In the genomic region with DNA sequence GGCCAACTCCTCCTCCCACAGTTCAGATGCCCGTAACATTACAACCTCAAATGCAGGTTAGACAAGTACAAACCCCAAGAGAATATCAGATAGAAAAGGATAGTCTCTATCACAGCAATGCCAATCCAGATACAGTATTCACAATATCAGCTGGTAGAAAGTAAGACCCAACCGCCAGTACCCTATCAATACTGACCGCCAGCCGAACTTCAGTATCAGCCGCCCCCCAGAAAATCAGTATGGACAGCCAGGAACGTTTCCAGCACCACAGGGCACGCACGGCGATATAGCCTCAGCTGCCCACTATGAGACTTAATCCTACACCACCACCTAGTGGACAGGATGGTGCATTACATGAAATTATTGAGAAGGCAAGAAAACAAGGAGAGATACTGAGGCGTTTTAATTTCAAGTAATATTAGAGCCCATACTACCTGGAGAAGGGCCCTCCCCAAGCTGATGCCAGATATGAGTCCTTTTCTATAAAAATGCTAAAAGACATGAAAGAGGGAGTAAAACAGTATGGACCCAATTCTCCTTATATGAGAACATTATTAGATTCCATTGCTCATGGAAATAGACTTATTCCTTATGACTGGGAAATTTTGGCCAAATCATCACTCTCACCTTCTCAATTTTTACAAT, we compare ENCODE assay signal across 8 cellular contexts. TPM values are rescaled to one million over a fixed set of nuclear protein-coding genes. Genes with fewer than 3 reads are reported as not detected.
DNase-seq lines count a peak whose midpoint lies in the region; ATAC-seq and TF ChIP-seq lines count a peak whose summit lies in the region.

No MANE protein-coding gene starts in this region.

- H2AFZ ChIP-seq in trophoblast cell (ENCODE audit: insufficient read depth, low read length, poor library complexity): no peak overlapping the region

- H3K36me3 ChIP-seq in SJSA1 (no peaks in the 10 kb centered on the region), trophoblast cell (ENCODE audit: control insufficient read depth in 1 of 2, insufficient read depth in 2 of 2, low read length in 2 of 2) (no peaks in the 10 kb centered on the region)

- no peak overlapping the region for H3K23ac ChIP-seq in trophoblast cell (ENCODE audit: low read length)

- H3K4me3 ChIP-seq in SJSA1: no peak overlapping the region
- H3K4me3 ChIP-seq in trophoblast cell (ENCODE audit: low read depth, low read length): no peak overlapping the region

- H3K27ac ChIP-seq in SJSA1 (no peak overlapping the region), trophoblast cell (ENCODE audit: low read depth, low read length) (no peak overlapping the region)

- H3K18ac ChIP-seq in trophoblast cell (ENCODE audit: low read length): no peak overlapping the region

- no peak overlapping the region for H2BK5ac ChIP-seq in trophoblast cell (ENCODE audit: low read depth, low read length, poor library complexity)

- no peaks in the 10 kb centered on the region for H3K27me3 ChIP-seq in SJSA1 (replicated peaks)
- H3K27me3 ChIP-seq in trophoblast cell (ENCODE audit: insufficient read depth, low read length): no peaks in the 10 kb centered on the region

- TF ChIP-seq CTCF in GM10266 (IDR thresholded peaks at IDR 0.05; ENCODE audit: control insufficient read depth, insufficient read depth, low read depth, missing control alignments): peak; percentile 83

- no peaks in the 10 kb centered on the region for H3K79me1 ChIP-seq in trophoblast cell (ENCODE audit: low read length)

- H3K9ac ChIP-seq in trophoblast cell (ENCODE audit: low read length): no peak overlapping the region

- no peaks in the 10 kb centered on the region for H3K79me2 ChIP-seq in trophoblast cell (ENCODE audit: control insufficient read depth, insufficient read depth, low read length, poor library complexity)

- H3K4ac ChIP-seq in trophoblast cell (ENCODE audit: low read depth, low read length): no peak overlapping the region

- DNase-seq in GM10266 (ENCODE audit: extremely low spot score) (peak; percentile 85), NCI-H1092 (lab: John Stamatoyannopoulos, UW) (peak; percentile 74), SJSA1 (ENCODE audit: low read depth in 1 of 2, low spot score in 2 of 2) (peak; percentile 63 to 68), germinal center (ENCODE audit: low spot score) (peak; percentile 64), trophoblast cell (peak; percentile 59 to 90)
- DNase-seq in activated naive CD4-positive, alpha-beta T cell treated with Interleukin-2 at 50 U/mL for 16 hours: peak; percentile 40

- no CpG with 5 or more reads among the region's 10 CpGs for WGBS in trophoblast cell (ENCODE audit: extremely low coverage, insufficient coverage, insufficient read length)

- H4K8ac ChIP-seq in trophoblast cell (ENCODE audit: low read depth, low read length): no peak overlapping the region

- no peak for ATAC-seq in HG03378 (IDR thresholded peaks at IDR 0.05; ENCODE audit: unreplicated experiment)
- no peak for ATAC-seq in GM21447 (IDR thresholded peaks at IDR 0.05; ENCODE audit: unreplicated experiment)

- no peak overlapping the region for H4K12ac ChIP-seq in trophoblast cell (ENCODE audit: low read depth, low read length)

- H3K9me3 ChIP-seq in SJSA1 (replicated peaks) (no peaks in the 10 kb centered on the region), trophoblast cell (ENCODE audit: insufficient read depth, low read depth, low read length) (no peaks in the 10 kb centered on the region)

- H2BK12ac ChIP-seq in trophoblast cell (ENCODE audit: low read length): no peak overlapping the region

- H3K14ac ChIP-seq in trophoblast cell (ENCODE audit: low read length): no peak overlapping the region

- H4K91ac ChIP-seq in trophoblast cell (ENCODE audit: low read depth, low read length): no peak overlapping the region

- H3K4me2 ChIP-seq in trophoblast cell (ENCODE audit: low read length): peak overlapping the region; percentile 42

- no peak overlapping the region for H2BK120ac ChIP-seq in trophoblast cell (ENCODE audit: insufficient read depth, low read length, poor library complexity)

- H3K4me1 ChIP-seq in SJSA1 (replicated peaks) (peaks cover 2% of the 10 kb centered on the region; the same call in 1 of the 2 replicates), trophoblast cell (ENCODE audit: control insufficient read depth in 1 of 2, insufficient read depth in 2 of 2, low read length in 2 of 2) (peaks cover 0 to 2% of the 10 kb centered on the region in 2 experiments)

- no peak overlapping the region for H2AK5ac ChIP-seq in trophoblast cell (ENCODE audit: low read length)

RNA-seq across cellular contexts. Expression of gene EIF2S2, which starts 17.6 kb away (rescaled TPM):
- total RNA-seq in SJSA1 (2014; rRNA removed; shearing (Covaris generic)): 114 and 141 TPM in 2 replicates
- 216 and 219 TPM in 2 replicates for polyA plus RNA-seq in trophoblast cell (2013)
